Comparison of ENCODE assay signal across 8 cellular contexts in the genomic region with DNA sequence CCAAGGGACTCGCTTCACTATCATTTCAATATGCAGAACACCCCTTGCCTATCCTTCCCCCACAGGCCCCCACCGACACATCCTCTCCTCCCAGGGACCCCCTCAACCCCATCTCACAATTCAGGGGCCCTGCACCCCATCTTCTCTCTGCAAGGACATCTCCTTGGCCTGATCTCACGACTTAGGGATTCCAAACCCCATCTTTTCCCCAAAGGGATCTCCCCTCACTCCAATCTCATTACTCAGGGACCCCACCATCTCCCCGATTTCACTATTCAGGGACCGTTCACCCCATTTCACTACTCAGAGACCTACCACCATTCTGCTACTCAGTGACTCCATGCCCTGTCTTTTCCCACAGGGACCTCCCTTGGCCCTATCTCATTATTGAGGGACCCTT. TPM values are rescaled to one million over a fixed set of nuclear protein-coding genes. Genes with fewer than 3 reads are reported as not detected.
A peak's percentile ranks its signal among the peaks of the same experiment; 100 is the strongest.
DNase-seq lines count a peak whose midpoint lies in the region; ATAC-seq and TF ChIP-seq lines count a peak whose summit lies in the region.

No MANE protein-coding gene starts in this region.

- no peaks in the 10 kb centered on the region; the same call in 2 of the 3 replicates for H3K9me3 Mint-ChIP-seq in GM23338

- H3K27me3 Mint-ChIP-seq in GM23338 (ENCODE audit: insufficient read depth, low read depth, poor library complexity): peaks cover 10% of the 10 kb centered on the region

- H3K27ac Mint-ChIP-seq in GM23338: 0 out of 2 replicates have a peak overlapping the region, but pooled peaks have one; percentile 95

- H3K27me3 ChIP-seq in GM23338 (ENCODE audit: insufficient read depth): no peaks in the 10 kb centered on the region

- no peaks in the 10 kb centered on the region for H3F3A ChIP-seq in GM23338 (replicated peaks; ENCODE audit: low read depth)

- ATAC-seq in GM23338 (no peak), GM21825 (IDR thresholded peaks at IDR 0.05; ENCODE audit: unreplicated experiment) (no peak), GM21528 (IDR thresholded peaks at IDR 0.05; ENCODE audit: low FRiP score, unreplicated experiment) (no peak)

- DNase-seq in GM23338 (ENCODE audit: low spot score) (no peak), fibroblast of villous mesenchyme (ENCODE audit: low read depth) (no peak), skeletal muscle cell (ENCODE audit: low read depth) (no peak), Kasumi-1 (lab: John Stamatoyannopoulos, UW) (no peak), NCI-H187 treated with DMSO at 0.1 percent for 48 hours (lab: John Stamatoyannopoulos, UW) (no peak)

- H3K4me3 Mint-ChIP-seq in GM23338: peak overlapping the region; percentile 97

- H3K4me3 ChIP-seq in GM23338: peak overlapping the region; percentile 71
- peak overlapping the region; percentile 90 for H3K4me3 ChIP-seq in fibroblast of villous mesenchyme (ENCODE audit: low read depth, low read length)
- peak overlapping the region; percentile 79 for H3K4me3 ChIP-seq in skeletal muscle cell (ENCODE audit: low read depth, low read length)

- H3K4me1 Mint-ChIP-seq in GM23338: peaks cover 14% of the 10 kb centered on the region

- TF ChIP-seq CTCF in GM23338 (conservative IDR thresholded peaks at IDR 0.05; ENCODE audit: low read depth in 2 of 2) (no peak), VCaP (conservative IDR thresholded peaks at IDR 0.05) (no peak), fibroblast of villous mesenchyme (IDR thresholded peaks at IDR 0.05; ENCODE audit: insufficient read depth, low read depth, low read length) (no peak)

- peaks cover 38% of the 10 kb centered on the region for H3K79me2 ChIP-seq in GM23338 (replicated peaks; ENCODE audit: insufficient read depth)

- peaks cover 30% of the 10 kb centered on the region for H4K20me1 ChIP-seq in GM23338 (replicated peaks; ENCODE audit: insufficient read depth)

- H3K9me2 ChIP-seq in GM23338 (ENCODE audit: insufficient read depth): no peaks in the 10 kb centered on the region

- H3K27ac ChIP-seq in GM23338 (ENCODE audit: low read depth): no peak overlapping the region
- peak overlapping the region; percentile 82; the same call in 1 of the 2 replicates for H3K27ac ChIP-seq in VCaP

- peaks cover 7% of the 10 kb centered on the region for H3K36me3 Mint-ChIP-seq in GM23338 (ENCODE audit: low read depth)

- H3K4me1 ChIP-seq in GM23338 (ENCODE audit: insufficient read depth): peaks cover 5% of the 10 kb centered on the region; the same call in 1 of the 2 replicates

- H2AFZ ChIP-seq in GM23338: no peak overlapping the region

- H3K36me3 ChIP-seq in GM23338 (ENCODE audit: insufficient read depth): peaks cover 4% of the 10 kb centered on the region; the same call in 1 of the 2 replicates

- peak overlapping the region; percentile 80 for H3K4me2 ChIP-seq in GM23338

TF ChIP-seq in GM23338, 12 proteins besides CTCF, POLR2A, EP300 and RAD21 (continues in another document):
- TF ChIP-seq NANOG (IDR thresholded peaks at IDR 0.05; ENCODE audit: borderline replicate concordance): no peak
- TF ChIP-seq, protein P1, sequence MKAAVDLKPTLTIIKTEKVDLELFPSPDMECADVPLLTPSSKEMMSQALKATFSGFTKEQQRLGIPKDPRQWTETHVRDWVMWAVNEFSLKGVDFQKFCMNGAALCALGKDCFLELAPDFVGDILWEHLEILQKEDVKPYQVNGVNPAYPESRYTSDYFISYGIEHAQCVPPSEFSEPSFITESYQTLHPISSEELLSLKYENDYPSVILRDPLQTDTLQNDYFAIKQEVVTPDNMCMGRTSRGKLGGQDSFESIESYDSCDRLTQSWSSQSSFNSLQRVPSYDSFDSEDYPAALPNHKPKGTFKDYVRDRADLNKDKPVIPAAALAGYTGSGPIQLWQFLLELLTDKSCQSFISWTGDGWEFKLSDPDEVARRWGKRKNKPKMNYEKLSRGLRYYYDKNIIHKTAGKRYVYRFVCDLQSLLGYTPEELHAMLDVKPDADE (IDR thresholded peaks at IDR 0.05): no peak
- TF ChIP-seq ZNF331 (CRISPR knock-in tag; IDR thresholded peaks at IDR 0.05; ENCODE audit: low read depth): no peak
- TF ChIP-seq, protein P2, sequence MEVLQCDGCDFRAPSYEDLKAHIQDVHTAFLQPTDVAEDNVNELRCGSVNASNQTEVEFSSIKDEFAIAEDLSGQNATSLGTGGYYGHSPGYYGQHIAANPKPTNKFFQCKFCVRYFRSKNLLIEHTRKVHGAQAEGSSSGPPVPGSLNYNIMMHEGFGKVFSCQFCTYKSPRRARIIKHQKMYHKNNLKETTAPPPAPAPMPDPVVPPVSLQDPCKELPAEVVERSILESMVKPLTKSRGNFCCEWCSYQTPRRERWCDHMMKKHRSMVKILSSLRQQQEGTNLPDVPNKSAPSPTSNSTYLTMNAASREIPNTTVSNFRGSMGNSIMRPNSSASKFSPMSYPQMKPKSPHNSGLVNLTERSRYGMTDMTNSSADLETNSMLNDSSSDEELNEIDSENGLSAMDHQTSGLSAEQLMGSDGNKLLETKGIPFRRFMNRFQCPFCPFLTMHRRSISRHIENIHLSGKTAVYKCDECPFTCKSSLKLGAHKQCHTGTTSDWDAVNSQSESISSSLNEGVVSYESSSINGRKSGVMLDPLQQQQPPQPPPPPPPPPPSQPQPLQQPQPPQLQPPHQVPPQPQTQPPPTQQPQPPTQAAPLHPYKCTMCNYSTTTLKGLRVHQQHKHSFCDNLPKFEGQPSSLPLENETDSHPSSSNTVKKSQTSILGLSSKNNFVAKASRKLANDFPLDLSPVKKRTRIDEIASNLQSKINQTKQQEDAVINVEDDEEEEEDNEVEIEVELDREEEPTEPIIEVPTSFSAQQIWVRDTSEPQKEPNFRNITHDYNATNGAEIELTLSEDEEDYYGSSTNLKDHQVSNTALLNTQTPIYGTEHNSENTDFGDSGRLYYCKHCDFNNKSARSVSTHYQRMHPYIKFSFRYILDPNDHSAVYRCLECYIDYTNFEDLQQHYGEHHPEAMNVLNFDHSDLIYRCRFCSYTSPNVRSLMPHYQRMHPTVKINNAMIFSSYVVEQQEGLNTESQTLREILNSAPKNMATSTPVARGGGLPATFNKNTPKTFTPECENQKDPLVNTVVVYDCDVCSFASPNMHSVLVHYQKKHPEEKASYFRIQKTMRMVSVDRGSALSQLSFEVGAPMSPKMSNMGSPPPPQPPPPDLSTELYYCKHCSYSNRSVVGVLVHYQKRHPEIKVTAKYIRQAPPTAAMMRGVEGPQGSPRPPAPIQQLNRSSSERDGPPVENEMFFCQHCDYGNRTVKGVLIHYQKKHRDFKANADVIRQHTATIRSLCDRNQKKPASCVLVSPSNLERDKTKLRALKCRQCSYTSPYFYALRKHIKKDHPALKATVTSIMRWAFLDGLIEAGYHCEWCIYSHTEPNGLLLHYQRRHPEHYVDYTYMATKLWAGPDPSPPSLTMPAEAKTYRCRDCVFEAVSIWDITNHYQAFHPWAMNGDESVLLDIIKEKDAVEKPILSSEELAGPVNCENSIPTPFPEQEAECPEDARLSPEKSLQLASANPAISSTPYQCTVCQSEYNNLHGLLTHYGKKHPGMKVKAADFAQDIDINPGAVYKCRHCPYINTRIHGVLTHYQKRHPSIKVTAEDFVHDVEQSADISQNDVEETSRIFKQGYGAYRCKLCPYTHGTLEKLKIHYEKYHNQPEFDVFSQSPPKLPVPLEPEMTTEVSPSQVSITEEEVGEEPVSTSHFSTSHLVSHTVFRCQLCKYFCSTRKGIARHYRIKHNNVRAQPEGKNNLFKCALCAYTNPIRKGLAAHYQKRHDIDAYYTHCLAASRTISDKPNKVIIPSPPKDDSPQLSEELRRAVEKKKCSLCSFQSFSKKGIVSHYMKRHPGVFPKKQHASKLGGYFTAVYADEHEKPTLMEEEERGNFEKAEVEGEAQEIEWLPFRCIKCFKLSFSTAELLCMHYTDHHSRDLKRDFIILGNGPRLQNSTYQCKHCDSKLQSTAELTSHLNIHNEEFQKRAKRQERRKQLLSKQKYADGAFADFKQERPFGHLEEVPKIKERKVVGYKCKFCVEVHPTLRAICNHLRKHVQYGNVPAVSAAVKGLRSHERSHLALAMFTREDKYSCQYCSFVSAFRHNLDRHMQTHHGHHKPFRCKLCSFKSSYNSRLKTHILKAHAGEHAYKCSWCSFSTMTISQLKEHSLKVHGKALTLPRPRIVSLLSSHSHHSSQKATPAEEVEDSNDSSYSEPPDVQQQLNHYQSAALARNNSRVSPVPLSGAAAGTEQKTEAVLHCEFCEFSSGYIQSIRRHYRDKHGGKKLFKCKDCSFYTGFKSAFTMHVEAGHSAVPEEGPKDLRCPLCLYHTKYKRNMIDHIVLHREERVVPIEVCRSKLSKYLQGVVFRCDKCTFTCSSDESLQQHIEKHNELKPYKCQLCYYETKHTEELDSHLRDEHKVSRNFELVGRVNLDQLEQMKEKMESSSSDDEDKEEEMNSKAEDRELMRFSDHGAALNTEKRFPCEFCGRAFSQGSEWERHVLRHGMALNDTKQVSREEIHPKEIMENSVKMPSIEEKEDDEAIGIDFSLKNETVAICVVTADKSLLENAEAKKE (CRISPR knock-in tag; IDR thresholded peaks at IDR 0.05): no peak
- TF ChIP-seq EZH2phosphoT487 (IDR thresholded peaks at IDR 0.05; ENCODE audit: unreplicated experiment): no peak
- TF ChIP-seq CREB1 (CRISPR knock-in tag; IDR thresholded peaks at IDR 0.05; ENCODE audit: low read depth): no peak
- TF ChIP-seq ZNF114 (CRISPR knock-in tag; IDR thresholded peaks at IDR 0.05): no peak
- TF ChIP-seq EZH2 (IDR thresholded peaks at IDR 0.05; ENCODE audit: low read depth, unreplicated experiment): no peak

RNA-seq across cellular contexts. Expression of a gene that starts 1.4 kb away (rescaled TPM):
- total RNA-seq in GM23338 (2014; rRNA removed; shearing (Covaris generic)): 140 and 151 TPM in 2 replicates
- polyA plus RNA-seq in GM23338 (2016; fragmentation: Nextera tagmentation; extraction: Ambion mirVana): 99.7 and 108 TPM in 2 replicates
- 137 and 180 TPM in 2 replicates for total RNA-seq in fibroblast of villous mesenchyme

RNA-seq across cellular contexts. Expression of a gene that starts 31.0 kb away (rescaled TPM):
- not detected in 2 replicates for total RNA-seq in GM23338 (2014; rRNA removed; shearing (Covaris generic))
- 0.26 and 0.42 TPM in 2 replicates for polyA plus RNA-seq in GM23338 (2016; fragmentation: Nextera tagmentation; extraction: Ambion mirVana)
- total RNA-seq in fibroblast of villous mesenchyme: not detected in 2 replicates

RNA-seq across cellular contexts. Expression of a gene that starts 55.8 kb away (rescaled TPM):
- total RNA-seq in GM23338 (2014; rRNA removed; shearing (Covaris generic)): 28.5 and 35.0 TPM in 2 replicates
- 9.5 and 11.1 TPM in 2 replicates for polyA plus RNA-seq in GM23338 (2016; fragmentation: Nextera tagmentation; extraction: Ambion mirVana)
- total RNA-seq in fibroblast of villous mesenchyme: 30.9 and 31.5 TPM in 2 replicates

RNA-seq across cellular contexts. Expression of a gene that starts 59.9 kb away (rescaled TPM):
- 15.8 and 26.7 TPM in 2 replicates for total RNA-seq in GM23338 (2014; rRNA removed; shearing (Covaris generic))
- polyA plus RNA-seq in GM23338 (2016; fragmentation: Nextera tagmentation; extraction: Ambion mirVana): 18.9 and 19.3 TPM in 2 replicates
- 10.4 and 10.6 TPM in 2 replicates for total RNA-seq in fibroblast of villous mesenchyme
